In the genomic region with DNA sequence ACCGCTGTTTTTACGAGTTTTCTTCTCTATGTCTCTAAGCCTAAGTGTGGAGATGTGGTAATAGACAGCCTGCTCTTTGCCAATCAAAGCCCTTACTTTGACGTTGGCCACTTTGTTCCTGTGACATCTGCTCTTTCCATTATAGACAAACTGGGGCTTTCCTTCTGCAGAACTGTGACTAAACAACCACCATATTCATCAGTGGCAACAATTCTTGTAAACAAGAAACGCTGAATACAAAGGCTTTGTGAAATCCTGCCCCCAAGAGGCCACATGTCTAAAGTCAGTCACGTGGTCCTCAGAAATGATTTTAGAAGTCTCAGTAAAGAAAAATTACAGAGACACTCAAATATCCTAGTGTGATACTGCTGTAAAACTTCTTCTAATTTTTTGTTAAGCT, we compare ENCODE assay signal across 8 cellular contexts. TPM values are rescaled to one million over a fixed set of nuclear protein-coding genes. Genes with fewer than 3 reads are reported as not detected.
DNase-seq lines count a peak whose midpoint lies in the region; ATAC-seq, FAIRE-seq and TF ChIP-seq lines count a peak whose summit lies in the region.

No MANE protein-coding gene starts in this region.

- peaks cover 14 to 20% of the 10 kb centered on the region in 2 donors for H3K27me3 Mint-ChIP-seq in stimulated activated naive B cell treated with anti-CD40 and anti-IgM and Interleukin-4, amounts not matched to agents 10 μg/mL and 1 μg/mL and 100 μg/mL, for 72 hours

- DNase-seq in CD1c-positive myeloid dendritic cell (ENCODE audit: extremely low spot score) (peak; percentile 75), NCI-H510A (lab: John Stamatoyannopoulos, UW) (peak; percentile 9), astrocyte of the hippocampus (ENCODE audit: low read depth, low spot score) (peak; percentile 83), kidney (no peak), cerebellum (ENCODE audit: low spot score) (no peak)
- DNase-seq in stimulated activated naive B cell treated with anti-CD40 and anti-IgM and Interleukin-4, amounts not matched to agents 10 μg/mL and 1 μg/mL and 100 μg/mL, for 72 hours: no peak

- intact Hi-C loops in kidney (cut with DNase I): no loop called here

- no peak overlapping the region for H3K4me3 ChIP-seq in kidney (ENCODE audit: low read length in 2 of 2)

- H3K4me1 ChIP-seq in kidney (ENCODE audit: control insufficient read depth in 1 of 2, insufficient read depth in 1 of 2, low read depth in 1 of 2, low read length in 2 of 2): peaks cover 0 to 10% of the 10 kb centered on the region in 2 donors

- H3K27ac ChIP-seq in kidney (ENCODE audit: low read depth in 2 of 2, low read length in 2 of 2): peak overlapping the region in 1 of 2 donors; percentile 5

- no peak for FAIRE-seq in kidney (lab: Jason Lieb, UNC)

- ATAC-seq in GM18498 (IDR thresholded peaks at IDR 0.05; ENCODE audit: unreplicated experiment) (peak; percentile 82), HG02870 (IDR thresholded peaks at IDR 0.05; ENCODE audit: unreplicated experiment) (peak; percentile 82)
- peak; percentile 83 to 87 for ATAC-seq in stimulated activated naive B cell treated with anti-CD40 and anti-IgM and Interleukin-4, amounts not matched to agents 10 μg/mL and 1 μg/mL and 100 μg/mL, for 72 hours (replicated peaks)

- H3K4me3 Mint-ChIP-seq in stimulated activated naive B cell treated with anti-CD40 and anti-IgM and Interleukin-4, amounts not matched to agents 10 μg/mL and 1 μg/mL and 100 μg/mL, for 72 hours: no peak overlapping the region

- peak; percentile 51 for TF ChIP-seq CTCF in kidney (IDR thresholded peaks at IDR 0.05; ENCODE audit: borderline replicate concordance, extremely low read depth, insufficient read depth)

- no peaks in the 10 kb centered on the region for H3K36me3 Mint-ChIP-seq in stimulated activated naive B cell treated with anti-CD40 and anti-IgM and Interleukin-4, amounts not matched to agents 10 μg/mL and 1 μg/mL and 100 μg/mL, for 72 hours

- no peaks in the 10 kb centered on the region for H3K9me3 ChIP-seq in kidney (ENCODE audit: control insufficient read depth in 1 of 2, low read length in 2 of 2)

- H3K9ac ChIP-seq in kidney (ENCODE audit: low read length in 2 of 2): no peak overlapping the region

- no peak overlapping the region for H3K27ac Mint-ChIP-seq in stimulated activated naive B cell treated with anti-CD40 and anti-IgM and Interleukin-4, amounts not matched to agents 10 μg/mL and 1 μg/mL and 100 μg/mL, for 72 hours

- peaks cover 5 to 8% of the 10 kb centered on the region in 2 donors for H3K4me1 Mint-ChIP-seq in stimulated activated naive B cell treated with anti-CD40 and anti-IgM and Interleukin-4, amounts not matched to agents 10 μg/mL and 1 μg/mL and 100 μg/mL, for 72 hours

- no peaks in the 10 kb centered on the region for H3K36me3 ChIP-seq in kidney (ENCODE audit: control insufficient read depth in 1 of 2, insufficient read depth in 2 of 2, low read length in 2 of 2)

- no peaks in the 10 kb centered on the region for H3K9me3 Mint-ChIP-seq in stimulated activated naive B cell treated with anti-CD40 and anti-IgM and Interleukin-4, amounts not matched to agents 10 μg/mL and 1 μg/mL and 100 μg/mL, for 72 hours

RNA-seq across cellular contexts. Expression of a gene that starts 59.6 kb away (rescaled TPM):
- total RNA-seq in kidney: 295 TPM
- polyA plus RNA-seq in kidney (ENCODE audit: insufficient read depth, low read depth, low replicate concordance): 130 TPM
- 121 TPM for total RNA-seq in cerebellum

Comparison
In these comparisons a context has a peak if more than half of its experiments do, and no peak if none do; other contexts are left out.
1. DNase-seq: peak in CD1c-positive myeloid dendritic cell (single experiment), NCI-H510A (single experiment) and astrocyte of the hippocampus (single experiment); none in kidney (single experiment), stimulated activated naive B cell treated with anti-CD40 and anti-IgM and Interleukin-4, amounts not matched to agents 10 μg/mL and 1 μg/mL and 100 μg/mL, for 72 hours (single experiment) and cerebellum (single experiment).
2. Peak in every context shown above with its lines, with median percentiles within 50 percentile points of each other: ATAC-seq.